Comparison of ENCODE assay signal across 1 cellular context in the genomic region with DNA sequence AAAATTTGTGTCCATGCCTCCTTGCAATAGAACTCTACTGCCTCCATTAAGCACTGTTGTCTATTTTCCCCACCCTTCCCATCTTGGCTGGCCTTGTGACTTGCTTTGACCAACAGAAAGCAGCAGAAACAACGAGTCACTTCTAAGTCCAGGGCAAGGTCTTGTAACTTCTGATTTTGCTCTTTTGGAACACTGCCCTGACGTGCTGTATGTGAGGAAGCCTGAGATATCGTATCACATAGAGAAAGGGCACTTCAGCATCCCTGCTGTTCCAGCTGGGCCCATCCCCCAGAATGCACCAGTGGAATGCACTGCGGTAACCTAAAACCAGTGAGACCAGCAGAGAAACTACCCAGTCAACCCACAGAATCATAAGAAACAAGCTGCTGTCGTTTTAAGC.
TF ChIP-seq lines count a peak whose summit lies in the region.

No MANE protein-coding gene starts in this region.

TF ChIP-seq in H1, 55 proteins besides CTCF, POLR2A, EP300 and RAD21 (continued from another document):
- TF ChIP-seq CHD7 (IDR thresholded peaks at IDR 0.05; ENCODE audit: insufficient replicate concordance, low read length), result no peak
- peak; percentile 63 for TF ChIP-seq ASH2L (IDR thresholded peaks at IDR 0.05; ENCODE audit: low read length)
- TF ChIP-seq, protein P1, sequence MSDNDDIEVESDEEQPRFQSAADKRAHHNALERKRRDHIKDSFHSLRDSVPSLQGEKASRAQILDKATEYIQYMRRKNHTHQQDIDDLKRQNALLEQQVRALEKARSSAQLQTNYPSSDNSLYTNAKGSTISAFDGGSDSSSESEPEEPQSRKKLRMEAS (IDR thresholded peaks at IDR 0.05), result no peak
- peak; percentile 83; the same call in 1 of the 2 replicates for TF ChIP-seq TCF12 (IDR thresholded peaks at IDR 0.05; ENCODE audit: low read depth, low read length)
- TF ChIP-seq YY1 (IDR thresholded peaks at IDR 0.05; ENCODE audit: low read depth, low read length), result 0 out of 2 replicates have a peak, but pooled peaks have one; percentile 8
- TF ChIP-seq SP1 (IDR thresholded peaks at IDR 0.05; ENCODE audit: low read depth, low read length), result 0 out of 2 replicates have a peak, but pooled peaks have one; percentile 22
- TF ChIP-seq SIN3A (conservative IDR thresholded peaks at IDR 0.05 in 1 of 2, IDR thresholded peaks at IDR 0.05 in 1 of 2; ENCODE audit: low read depth in 1 of 2, low read length in 2 of 2), result peak; percentile 52 to 74; a peak in 1 of 4 replicates
- 0 out of 2 replicates have a peak, but pooled peaks have one; percentile 22 for TF ChIP-seq CREB1 (IDR thresholded peaks at IDR 0.05)
